In the genomic region with DNA sequence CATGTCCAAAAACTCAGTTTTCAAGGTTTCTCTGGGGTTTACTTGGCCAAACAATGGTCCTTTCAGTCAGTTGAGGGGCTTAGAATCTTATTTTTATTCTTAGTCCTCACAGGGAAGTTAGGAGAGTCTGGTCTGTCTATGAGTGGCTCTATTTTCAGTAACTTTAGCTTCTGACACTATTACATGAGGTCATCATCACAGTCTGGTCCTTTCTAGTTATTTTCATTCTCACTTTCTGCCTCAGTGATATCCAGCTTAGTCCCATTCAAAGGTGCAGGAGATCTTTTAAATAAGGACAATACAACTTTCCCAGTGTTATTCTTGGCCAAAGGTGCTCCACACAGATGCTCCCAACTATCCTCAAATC, we compare ENCODE assay signal across 13 cellular contexts. TPM values are rescaled to one million over a fixed set of nuclear protein-coding genes. Genes with fewer than 3 reads are reported as not detected.
DNase-seq lines count a peak whose midpoint lies in the region; ATAC-seq and TF ChIP-seq lines count a peak whose summit lies in the region.
"Had no signal": no experiment of that assay in that cellular context is flagged by ENCODE, and none has a peak within 500 bp of the region (broad histone marks: within the 10 kb centered on the region; RNA-seq: fewer than 3 reads in every experiment).

No MANE protein-coding gene starts in this region.

- TF ChIP-seq CTCF in heart right ventricle (IDR thresholded peaks at IDR 0.05): no peak

- H3K27me3 ChIP-seq in heart right ventricle (no peaks in the 10 kb centered on the region), subcutaneous abdominal adipose tissue (ENCODE audit: control insufficient read depth in 5 of 5, insufficient read depth in 4 of 5, low read length in 5 of 5) (no peaks in the 10 kb centered on the region)

- H3K4me3 ChIP-seq in heart right ventricle (no peak overlapping the region), subcutaneous abdominal adipose tissue (ENCODE audit: low read depth in 1 of 5, low read length in 5 of 5) (no peak overlapping the region)

- H3K9me3 ChIP-seq in heart right ventricle (no peaks in the 10 kb centered on the region), subcutaneous abdominal adipose tissue (ENCODE audit: control insufficient read depth in 5 of 5, low read length in 5 of 5) (peaks cover 0 to 4% (median 0%) of the 10 kb centered on the region in 5 donors)

- ATAC-seq in heart right ventricle (no peak), Right ventricle myocardium inferior (no peak), GM21723 (IDR thresholded peaks at IDR 0.05; ENCODE audit: unreplicated experiment) (peak; percentile 69), HG03175 (IDR thresholded peaks at IDR 0.05; ENCODE audit: unreplicated experiment) (peak; percentile 49)
- ATAC-seq: natural killer cell treated with Interleukin-12 subunit alpha and Interleukin-12 subunit beta and Interleukin-15 and Interleukin-18, amount 100 ng/mL, for 72 hours had no signal

- intact Hi-C loops in heart right ventricle (cut with DNase I): no loop called here
- intact Hi-C loops in Right ventricle myocardium inferior (cut with DNase I): loop anchor here (10.0 kb wide), 1 partner anchor 112 kb away; no protein-coding TSS in a partner anchor

- H3K36me3 ChIP-seq in heart right ventricle (no peaks in the 10 kb centered on the region), subcutaneous abdominal adipose tissue (ENCODE audit: control insufficient read depth in 5 of 5, insufficient read depth in 5 of 5, low read length in 5 of 5) (no peaks in the 10 kb centered on the region)

- H3K4me1 ChIP-seq in heart right ventricle: peaks cover 1 to 31% (median 25%) of the 10 kb centered on the region in 9 donors
- H3K4me1 ChIP-seq in subcutaneous abdominal adipose tissue (ENCODE audit: control insufficient read depth in 5 of 5, insufficient read depth in 5 of 5, low read length in 5 of 5): peaks cover 0 to 29% (median 16%) of the 10 kb centered on the region in 5 donors

- H3K27ac ChIP-seq in heart right ventricle: peak overlapping the region in 8 of 10 donors; percentile 3 to 82 (median 27)
- H3K27ac ChIP-seq in subcutaneous abdominal adipose tissue (ENCODE audit: low read depth, low read length): peak overlapping the region; percentile 32

- no peak overlapping the region for H3K9ac ChIP-seq in subcutaneous abdominal adipose tissue (ENCODE audit: low read length in 5 of 5)

- DNase-seq in heart right ventricle: no peak
- no peak for DNase-seq in Right ventricle myocardium inferior (ENCODE audit: missing footprints)
- DNase-seq in occipital lobe (lab: John Stamatoyannopoulos, UW): no peak
- no peak for DNase-seq in HT-29 (ENCODE audit: low spot score)
- DNase-seq in retina: no peak
- DNase-seq: 8988T; activated effector memory CD4-positive, alpha-beta T cell treated with anti-CD3 and anti-CD28 coated beads, Interleukin-2, amount 50 U/mL, for 16 hours; NCI-H226; stimulated activated naive CD4-positive, alpha-beta T cell treated with Interleukin-2 at 50 U/mL for 16 hours had no signal

RNA-seq across cellular contexts. Expression of gene FGGY, which starts 30.0 kb away (rescaled TPM):
- total RNA-seq in heart right ventricle: 10 to 100 TPM; 26.3 to 51.8 (median 36.6) TPM
- polyA plus RNA-seq in heart right ventricle: 1 to 10 TPM; 3.1 to 9.5 TPM
- 28.5 TPM for total RNA-seq in Right ventricle myocardium inferior
- total RNA-seq in occipital lobe: 24.2 TPM
- total RNA-seq in HT-29 (2014; rRNA removed; shearing (Covaris generic)): 12.6 and 14.2 TPM in 2 replicates

Comparison
In these comparisons a context has a peak if more than half of its experiments do, and no peak if none do; other contexts are left out.
1. ATAC-seq: peak in GM21723 (single experiment) and HG03175 (single experiment); none in heart right ventricle (0 of 8) and Right ventricle myocardium inferior (single experiment).